Comparison of ENCODE assay signal across 35 cellular contexts in genomic region chr2:149473538-149473937, GRCh38.
"Had no signal": no experiment of that assay in that cellular context is flagged by ENCODE, and none has a peak within 500 bp of the region (broad histone marks: within the 10 kb centered on the region; RNA-seq: fewer than 3 reads in every experiment).

No MANE protein-coding gene starts in this region.

- H3K9me3 Mint-ChIP-seq: activated CD4-positive, alpha-beta memory T cell treated with anti-CD3 and anti-CD28 coated beads for 36 hours; activated naive CD4-positive, alpha-beta T cell treated with anti-CD3 and anti-CD28 coated beads for 36 hours; activated naive CD4-positive, alpha-beta T cell treated with anti-CD3 and anti-CD28 coated beads, Interleukin-2, amount 50 U/mL, for 72 hours; activated T-cell treated with anti-CD3 and anti-CD28 coated beads, Interleukin-2, amount 50 U/mL, for 4 hours; activated T-helper 1 cell treated with anti-CD3 and anti-CD28 coated beads, Interleukin-12 subunit alpha, Interleukin-12 subunit beta, Interleukin-2, Interleukin-4 antibody, amounts not matched to agents 30 ng/mL and 10 ng/mL and 1 ng/mL, durations not matched to agents 14 hours and 24 hours and 36 hours; T-helper 1 cell treated with Interleukin-12 subunit alpha and Interleukin-12 subunit beta and Interleukin-4 antibody, amounts not matched to agents 30 μg/mL and 1 μg/mL, for 36 hours; T-helper 2 cell treated with Interferon-gamma antibody and Interleukin-4, amounts not matched to agents 5 μg/mL and 100 μg/mL, for 36 hours had no signal

- H3K4me1 ChIP-seq: adrenal gland, Peyer's patch, SJSA1 had no signal

- DNase-seq: activated CD4-positive, alpha-beta memory T cell treated with anti-CD3 and anti-CD28 coated beads for 36 hours; activated CD4-positive, alpha-beta T cell treated with anti-CD3 and anti-CD28 coated beads for 36 hours; activated CD4-positive, alpha-beta T cell treated with anti-CD3 and anti-CD28 coated beads, Interleukin-2, amount 50 U/mL, for 1 hour; activated CD8-positive, alpha-beta memory T cell treated with anti-CD3 and anti-CD28 coated beads, Interleukin-2, amount 50 U/mL, for 4 hours; activated gamma-delta T cell treated with Interleukin-2 at 50 U/mL for 16 hours; activated naive CD4-positive, alpha-beta T cell treated with anti-CD3 and anti-CD28 coated beads for 36 hours; activated T-cell treated with anti-CD3 and anti-CD28 coated beads for 4 hours; activated T-cell treated with anti-CD3 and anti-CD28 coated beads, Interleukin-2, amount 50 U/mL, for 4 hours; adrenal gland; brain microvascular endothelial cell; central memory CD4-positive, alpha-beta T cell; Karpas-422; KBM-7; MM.1S; MV-4-11; NCI-H1092; NCI-H1436 treated with DMSO at 0.1 percent for 48 hours; NCI-H1694 treated with DMSO at 0.1 percent for 48 hours; NCI-H2029; NCI-H446; NCI-H510A treated with DMSO at 0.1 percent for 48 hours; NCI-H526 treated with DMSO at 0.1 percent for 48 hours; NCI-H82; PC-3; Peyer's patch; RPMI8226; SHP77 treated with DMSO at 0.1 percent for 48 hours; SK-N-SH had no signal

- H3K27ac Mint-ChIP-seq: activated CD4-positive, alpha-beta memory T cell treated with anti-CD3 and anti-CD28 coated beads for 36 hours; activated CD4-positive, alpha-beta T cell treated with anti-CD3 and anti-CD28 coated beads for 36 hours; activated naive CD4-positive, alpha-beta T cell treated with anti-CD3 and anti-CD28 coated beads for 36 hours; activated naive CD4-positive, alpha-beta T cell treated with anti-CD3 and anti-CD28 coated beads, Interleukin-2, amount 50 U/mL, for 72 hours; activated T-helper 1 cell treated with anti-CD3 and anti-CD28 coated beads, Interleukin-12 subunit alpha, Interleukin-12 subunit beta, Interleukin-2, Interleukin-4 antibody, amounts not matched to agents 30 ng/mL and 10 ng/mL and 1 ng/mL, durations not matched to agents 14 hours and 24 hours and 36 hours; T-helper 1 cell treated with Interleukin-12 subunit alpha and Interleukin-12 subunit beta and Interleukin-4 antibody, amounts not matched to agents 30 μg/mL and 1 μg/mL, for 36 hours; T-helper 2 cell treated with Interferon-gamma antibody and Interleukin-4, amounts not matched to agents 5 μg/mL and 100 μg/mL, for 36 hours; WTC11 had no signal

- H3K27ac ChIP-seq: adrenal gland, brain microvascular endothelial cell, Peyer's patch, SJSA1 had no signal

- H3K36me3 ChIP-seq: adrenal gland, brain microvascular endothelial cell, Peyer's patch, SJSA1 had no signal

- H3K4me3 Mint-ChIP-seq: activated CD4-positive, alpha-beta memory T cell treated with anti-CD3 and anti-CD28 coated beads for 36 hours; activated CD4-positive, alpha-beta T cell treated with anti-CD3 and anti-CD28 coated beads for 36 hours; activated naive CD4-positive, alpha-beta T cell treated with anti-CD3 and anti-CD28 coated beads for 36 hours; activated T-cell treated with anti-CD3 and anti-CD28 coated beads, Interleukin-2, amount 50 U/mL, for 4 hours; activated T-helper 1 cell treated with anti-CD3 and anti-CD28 coated beads, Interleukin-12 subunit alpha, Interleukin-12 subunit beta, Interleukin-2, Interleukin-4 antibody, amounts not matched to agents 30 ng/mL and 10 ng/mL and 1 ng/mL, durations not matched to agents 14 hours and 24 hours and 36 hours; T-helper 1 cell treated with Interleukin-12 subunit alpha and Interleukin-12 subunit beta and Interleukin-4 antibody, amounts not matched to agents 30 μg/mL and 1 μg/mL, for 36 hours; T-helper 2 cell treated with Interferon-gamma antibody and Interleukin-4, amounts not matched to agents 5 μg/mL and 100 μg/mL, for 36 hours; WTC11 had no signal

- H3K27me3 ChIP-seq: adrenal gland, brain microvascular endothelial cell, Peyer's patch, SJSA1 had no signal

- ATAC-seq: activated CD4-positive, alpha-beta T cell treated with anti-CD3 and anti-CD28 coated beads for 36 hours; activated CD4-positive, CD25-positive, alpha-beta regulatory T cell treated with anti-CD3 and anti-CD28 coated beads, Interleukin-2, amount 50 U/mL, for 24 hours; activated naive CD4-positive, alpha-beta T cell treated with anti-CD3 and anti-CD28 coated beads, Interleukin-2, amount 50 U/mL, for 72 hours; activated T-cell treated with anti-CD3 and anti-CD28 coated beads, Interleukin-2, amount 50 U/mL, for 4 hours; PC-3; WTC11 had no signal

- H3K4me1 Mint-ChIP-seq: activated CD4-positive, alpha-beta T cell treated with anti-CD3 and anti-CD28 coated beads for 36 hours; WTC11 had no signal

- H3K27me3 Mint-ChIP-seq: activated CD4-positive, alpha-beta memory T cell treated with anti-CD3 and anti-CD28 coated beads for 36 hours had no signal

- H3K36me3 Mint-ChIP-seq: activated CD4-positive, alpha-beta memory T cell treated with anti-CD3 and anti-CD28 coated beads for 36 hours; activated naive CD4-positive, alpha-beta T cell treated with anti-CD3 and anti-CD28 coated beads, Interleukin-2, amount 50 U/mL, for 72 hours had no signal

- H3K9me3 ChIP-seq: adrenal gland, Peyer's patch, SJSA1, SK-N-SH had no signal

- H3K4me3 ChIP-seq: adrenal gland, Peyer's patch, SJSA1 had no signal
